8 cellular contexts compared by ENCODE assay signal in genomic region chr9:120869360-120869687, GRCh38. TPM values are rescaled to one million over a fixed set of nuclear protein-coding genes. Genes with fewer than 3 reads are reported as not detected.
DNase-seq lines count a peak whose midpoint lies in the region; ATAC-seq and TF ChIP-seq lines count a peak whose summit lies in the region.

No MANE protein-coding gene starts in this region.

- peaks cover 10 to 37% of the 10 kb centered on the region in 2 donors for H3K36me3 Mint-ChIP-seq in activated T-cell treated with anti-CD3 and anti-CD28 coated beads, Interleukin-2, amount 50 U/mL, for 72 hours (ENCODE audit: insufficient read depth in 2 of 2)
- peaks cover 3% of the 10 kb centered on the region for H3K36me3 Mint-ChIP-seq in brain

- H3K27ac ChIP-seq in lower lobe of right lung (peak overlapping the region; percentile 86), thyroid gland (peak overlapping the region; percentile 71 to 81 (median 78))

- intact Hi-C loops in lower lobe of right lung (cut with DNase I), result no loop called here
- intact Hi-C loops in thyroid gland (cut with DNase I), result no loop called here

- peak overlapping the region; percentile 86 to 93 for H3K4me3 Mint-ChIP-seq in activated T-cell treated with anti-CD3 and anti-CD28 coated beads, Interleukin-2, amount 50 U/mL, for 72 hours
- H3K4me3 Mint-ChIP-seq in brain, result peak overlapping the region in 4 of 5 experiments; percentile 37 to 87 (median 82)

- H3K9me3 ChIP-seq in lower lobe of right lung, result no peaks in the 10 kb centered on the region
- no peaks in the 10 kb centered on the region for H3K9me3 ChIP-seq in thyroid gland

- H3K4me3 ChIP-seq in lower lobe of right lung, result peak overlapping the region; percentile 68
- peak overlapping the region in 2 of 3 donors; percentile 38 for H3K4me3 ChIP-seq in thyroid gland (replicated peaks in 1 of 3)

- no peaks in the 10 kb centered on the region for H3K27me3 ChIP-seq in lower lobe of right lung (ENCODE audit: low read depth)
- no peaks in the 10 kb centered on the region for H3K27me3 ChIP-seq in thyroid gland

- TF ChIP-seq POLR2A in thyroid gland (IDR thresholded peaks at IDR 0.05), result no peak

- H3K27me3 Mint-ChIP-seq in activated T-cell treated with anti-CD3 and anti-CD28 coated beads, Interleukin-2, amount 50 U/mL, for 72 hours (ENCODE audit: low read depth), result no peaks in the 10 kb centered on the region
- H3K27me3 Mint-ChIP-seq in brain, result no peaks in the 10 kb centered on the region

- WGBS in thyroid gland, 2 donors, result 33 to 46% methylated on average over 9 to 10 of the region's 10 CpGs

- no peak for DNase-seq in activated T-cell treated with anti-CD3 and anti-CD28 coated beads, Interleukin-2, amount 50 U/mL, for 72 hours
- DNase-seq in activated T-cell treated with anti-CD3 and anti-CD28 coated beads for 4 hours (no peak), lower lobe of right lung (no peak), thyroid gland (no peak), NOMO-1 treated with DMSO at 0.1 percent for 48 hours (lab: John Stamatoyannopoulos, UW; ENCODE audit: unreplicated experiment) (no peak), HT-29 (ENCODE audit: low spot score) (no peak)

- peaks cover 16% of the 10 kb centered on the region for H3K4me1 ChIP-seq in lower lobe of right lung
- H3K4me1 ChIP-seq in thyroid gland, result peaks cover 2 to 7% of the 10 kb centered on the region in 2 donors

- H3K4me1 Mint-ChIP-seq in activated T-cell treated with anti-CD3 and anti-CD28 coated beads, Interleukin-2, amount 50 U/mL, for 72 hours (ENCODE audit: low read depth), result peaks cover 57% of the 10 kb centered on the region
- peaks cover 9% of the 10 kb centered on the region for H3K4me1 Mint-ChIP-seq in brain

- peaks cover 39% of the 10 kb centered on the region for H3K36me3 ChIP-seq in lower lobe of right lung
- H3K36me3 ChIP-seq in thyroid gland, result no peaks in the 10 kb centered on the region

- TF ChIP-seq CTCF in brain (conservative IDR thresholded peaks at IDR 0.05) (no peak), lower lobe of right lung (IDR thresholded peaks at IDR 0.05) (no peak), thyroid gland (IDR thresholded peaks at IDR 0.05) (no peak)

- peak overlapping the region; percentile 51 for H3K27ac Mint-ChIP-seq in activated T-cell treated with anti-CD3 and anti-CD28 coated beads, Interleukin-2, amount 50 U/mL, for 72 hours
- H3K27ac Mint-ChIP-seq in brain, result peak overlapping the region in 3 of 5 experiments; percentile 87 to 97 (median 92)

- no peaks in the 10 kb centered on the region for H3K9me3 Mint-ChIP-seq in activated T-cell treated with anti-CD3 and anti-CD28 coated beads, Interleukin-2, amount 50 U/mL, for 72 hours
- H3K9me3 Mint-ChIP-seq in brain, result no peaks in the 10 kb centered on the region

- no peak for ATAC-seq in activated T-cell treated with anti-CD3 and anti-CD28 coated beads, Interleukin-2, amount 50 U/mL, for 72 hours (replicated peaks in 1 of 2)
- ATAC-seq in lower lobe of right lung (no peak), HG02763 (IDR thresholded peaks at IDR 0.05; ENCODE audit: unreplicated experiment) (no peak)

RNA-seq across cellular contexts. Expression of gene PHF19, which starts 7.7 kb away (rescaled TPM):
- 100 to 1,000 TPM; 166 to 222 TPM for total RNA-seq in activated T-cell treated with anti-CD3 and anti-CD28 coated beads, Interleukin-2, amount 50 U/mL, for 72 hours
- polyA plus RNA-seq in brain (ENCODE audit: insufficient read depth, low read depth, low replicate concordance), result 109 TPM
- total RNA-seq in lower lobe of right lung, result 24.4 TPM
- total RNA-seq in thyroid gland, result 10 to 100 TPM; 10.8 to 24.1 (median 13.1) TPM
- 100 and 106 TPM in 2 replicates for total RNA-seq in HT-29 (2014; rRNA removed; shearing (Covaris generic))

RNA-seq across cellular contexts. Expression of gene PSMD5, which starts 26.6 kb away (rescaled TPM):
- 10 to 100 TPM; 48.6 to 59.0 TPM for total RNA-seq in activated T-cell treated with anti-CD3 and anti-CD28 coated beads, Interleukin-2, amount 50 U/mL, for 72 hours
- 29.4 TPM for polyA plus RNA-seq in brain (ENCODE audit: insufficient read depth, low read depth, low replicate concordance)
- 34.1 TPM for total RNA-seq in lower lobe of right lung
- 10 to 100 TPM; 34.8 to 38.6 (median 36.5) TPM for total RNA-seq in thyroid gland
- total RNA-seq in HT-29 (2014; rRNA removed; shearing (Covaris generic)), result 17.4 and 26.5 TPM in 2 replicates

RNA-seq across cellular contexts. Expression of gene TRAF1, which starts 57.3 kb away (rescaled TPM):
- total RNA-seq in activated T-cell treated with anti-CD3 and anti-CD28 coated beads, Interleukin-2, amount 50 U/mL, for 72 hours, result 100 to 1,000 TPM in 1 of 2 donors, 10 to 100 TPM in 1; 91.6 to 101 TPM
- polyA plus RNA-seq in brain (ENCODE audit: insufficient read depth, low read depth, low replicate concordance), result 1.9 TPM
- total RNA-seq in lower lobe of right lung (5.8 TPM), thyroid gland (1 to 10 TPM; 5.7 to 7.8 (median 6.6) TPM)
- 0.41 and 0.73 TPM in 2 replicates for total RNA-seq in HT-29 (2014; rRNA removed; shearing (Covaris generic))

Comparison
In these comparisons a context has a peak if more than half of its experiments do, and no peak if none do; other contexts are left out.
1. RNA of gene TRAF1, which starts 57.3 kb away (total RNA-seq): 91.6 to 101 TPM in activated T-cell treated with anti-CD3 and anti-CD28 coated beads, Interleukin-2, amount 50 U/mL, for 72 hours; 5.7 to 7.8 TPM in thyroid gland, 5.8 TPM in lower lobe of right lung (single experiment) and 0.41 to 0.73 TPM in HT-29; every median in the first group is over 10 times any median in the second.